ENCODE assay signal across 37 cellular contexts in genomic region chr5:1272201-1272600, GRCh38. TPM values are rescaled to one million over a fixed set of nuclear protein-coding genes. Genes with fewer than 3 reads are reported as not detected.
"Had no signal": no experiment of that assay in that cellular context is flagged by ENCODE, and none has a peak within 500 bp of the region (broad histone marks: within the 10 kb centered on the region; RNA-seq: fewer than 3 reads in every experiment).

No MANE protein-coding gene starts in this region.

- H3K27me3 ChIP-seq: adrenal gland, body of pancreas, brain microvascular endothelial cell, breast epithelium had no signal

- H3K9me3 ChIP-seq: adrenal gland, body of pancreas had no signal

- H3K4me3 ChIP-seq: adrenal gland, body of pancreas, breast epithelium had no signal

- H3K27ac ChIP-seq: adrenal gland, body of pancreas, brain microvascular endothelial cell, breast epithelium, WERI-Rb-1 had no signal

- H3K4me1 ChIP-seq: adrenal gland, body of pancreas, breast epithelium had no signal

- DNase-seq: activated B cell treated with CpG ODN at 0.5 μM for 24 hours; activated CD4-positive, alpha-beta memory T cell treated with anti-CD3 and anti-CD28 coated beads for 36 hours; activated CD4-positive, alpha-beta T cell treated with anti-CD3 and anti-CD28 coated beads for 4 hours; activated CD4-positive, alpha-beta T cell treated with anti-CD3 and anti-CD28 coated beads, Interleukin-2, amount 10 ng/mL, durations not matched to agents 24 days and 14 days; activated CD4-positive, alpha-beta T cell treated with anti-CD3 and anti-CD28 coated beads, Interleukin-2, amount 50 U/mL, for 1 hour; activated CD4-positive, alpha-beta T cell treated with anti-CD3 and anti-CD28 coated beads, Interleukin-2, amount 50 U/mL, for 4 hours; activated CD4-positive, CD25-positive, alpha-beta regulatory T cell treated with anti-CD3 and anti-CD28 coated beads, Interleukin-2, amount 50 U/mL, for 72 hours; activated CD8-positive, alpha-beta memory T cell treated with anti-CD3 and anti-CD28 coated beads, Interleukin-2, amount 50 U/mL, for 4 hours; activated CD8-positive, alpha-beta T cell treated with anti-CD3 and anti-CD28 coated beads for 36 hours; activated effector memory CD4-positive, alpha-beta T cell treated with anti-CD3 and anti-CD28 coated beads, Interleukin-2, amount 50 U/mL, for 16 hours; activated gamma-delta T cell treated with Interleukin-2 at 50 U/mL for 16 hours; activated naive CD4-positive, alpha-beta T cell; activated naive CD4-positive, alpha-beta T cell treated with anti-CD3 and anti-CD28 coated beads for 36 hours; activated naive CD4-positive, alpha-beta T cell treated with anti-CD3 and anti-CD28 coated beads, Interleukin-2, amount 50 U/mL, for 16 hours; activated naive CD8-positive, alpha-beta T cell treated with anti-CD3 and anti-CD28 coated beads for 36 hours; activated T-cell treated with anti-CD3 and anti-CD28 coated beads for 4 hours; activated T-cell treated with anti-CD3 and anti-CD28 coated beads, Interleukin-2, amount 50 U/mL, for 1 hour; activated T-cell treated with anti-CD3 and anti-CD28 coated beads, Interleukin-2, amount 50 U/mL, for 4 hours; activated T-cell treated with anti-CD3 and anti-CD28 coated beads, Interleukin-2, amount 50 U/mL, for 72 hours; adrenal gland; amniotic stem cell; aorta; body of pancreas; brain microvascular endothelial cell; central memory CD4-positive, alpha-beta T cell; T-helper 17 cell; T1000; WERI-Rb-1 had no signal

- ATAC-seq: activated CD8-positive, alpha-beta T cell treated with anti-CD3 and anti-CD28 coated beads for 36 hours; activated naive CD4-positive, alpha-beta T cell treated with anti-CD3 and anti-CD28 coated beads, Interleukin-2, amount 50 U/mL, for 72 hours; activated T-cell treated with anti-CD3 and anti-CD28 coated beads, Interleukin-2, amount 50 U/mL, for 4 hours; activated T-cell treated with anti-CD3 and anti-CD28 coated beads, Interleukin-2, amount 50 U/mL, for 72 hours; activated T-helper 17 cell treated with anti-CD3 and anti-CD28 coated beads, Interleukin-2, amount 50 U/mL, for 72 hours; body of pancreas; T-helper 17 cell had no signal

RNA-seq across cellular contexts. Expression of gene TERT, which starts 22.7 kb away (rescaled TPM):
- total RNA-seq: aorta, body of pancreas, cardiac septum, cerebellum had no signal
- polyA plus RNA-seq: adrenal gland, aorta had no signal

RNA-seq across cellular contexts. Expression of gene SLC6A18, which starts 47.0 kb away (rescaled TPM):
- total RNA-seq: activated B cell treated with CpG ODN at 0.5 μM for 24 hours; activated CD4-positive, alpha-beta memory T cell treated with anti-CD3 and anti-CD28 coated beads for 36 hours; activated CD4-positive, alpha-beta T cell treated with anti-CD3 and anti-CD28 coated beads, Interleukin-2, amount 10 ng/mL, durations not matched to agents 24 days and 14 days; activated CD8-positive, alpha-beta memory T cell treated with anti-CD3 and anti-CD28 coated beads for 36 hours; activated CD8-positive, alpha-beta T cell treated with anti-CD3 and anti-CD28 coated beads for 36 hours; activated naive CD4-positive, alpha-beta T cell treated with anti-CD3 and anti-CD28 coated beads for 36 hours; activated naive CD4-positive, alpha-beta T cell treated with anti-CD3 and anti-CD28 coated beads, Interleukin-2, amount 50 U/mL, for 72 hours; activated naive CD8-positive, alpha-beta T cell treated with anti-CD3 and anti-CD28 coated beads for 36 hours; activated T-cell treated with anti-CD3 and anti-CD28 coated beads, Interleukin-2, amount 50 U/mL, for 4 hours; activated T-cell treated with anti-CD3 and anti-CD28 coated beads, Interleukin-2, amount 50 U/mL, for 72 hours; activated T-helper 1 cell treated with anti-CD3 and anti-CD28 coated beads, Interleukin-12 subunit alpha, Interleukin-12 subunit beta, Interleukin-2, Interleukin-4 antibody, amounts not matched to agents 30 ng/mL and 10 ng/mL and 1 ng/mL, durations not matched to agents 14 hours and 24 hours and 36 hours; activated T-helper 17 cell treated with anti-CD3 and anti-CD28 coated beads, Interleukin-2, amount 50 U/mL, for 72 hours; adrenal gland; aorta; astrocyte; body of pancreas; breast epithelium; cardiac septum; cerebellum; T-helper 17 cell; T-helper 2 cell treated with Interferon-gamma antibody and Interleukin-4, amounts not matched to agents 100 ng/mL and 5 ng/mL, for 36 hours had no signal
- polyA plus RNA-seq: adrenal gland, aorta had no signal
